Comparison of ENCODE assay signal across 1 cellular context in genomic region chr2:97740590-97741182, GRCh38.
TF ChIP-seq lines count a peak whose summit lies in the region.

No MANE protein-coding gene starts in this region.

TF ChIP-seq in K562, 482 proteins besides CTCF, POLR2A, EP300 and RAD21 (continued from another document and continues in another):
- TF ChIP-seq ZNF764 (CRISPR knock-in tag; IDR thresholded peaks at IDR 0.05; ENCODE audit: low read depth) (0 out of 2 replicates have a peak, but pooled peaks have one; percentile 52), SRSF7 (optimal IDR thresholded peaks at IDR 0.05; ENCODE audit: low read depth, low read length) (no peak), CHD4 (IDR thresholded peaks at IDR 0.05; ENCODE audit: insufficient read depth, insufficient replicate concordance, low read depth, low read length, poor library complexity, severe bottlenecking) (no peak), SMARCB1 (IDR thresholded peaks at IDR 0.05; ENCODE audit: insufficient read length, low read depth) (no peak), NCOR1 (IDR thresholded peaks at IDR 0.05) (0 out of 2 replicates have a peak, but pooled peaks have one; percentile 15), KLF1 (tag; IDR thresholded peaks at IDR 0.05) (no peak), RUNX1 (IDR thresholded peaks at IDR 0.05; ENCODE audit: low read depth) (no peak), PRPF4 (IDR thresholded peaks at IDR 0.05; ENCODE audit: insufficient read depth, low read depth, low read length, poor library complexity, severe bottlenecking) (no peak), NR4A1 (CRISPR knock-in tag; IDR thresholded peaks at IDR 0.05) (no peak), NR4A1 (tag; IDR thresholded peaks at IDR 0.05) (peak; percentile 91), DNMT1 (IDR thresholded peaks at IDR 0.05) (no peak), NFIC (IDR thresholded peaks at IDR 0.05) (no peak), POLR2H (tag; IDR thresholded peaks at IDR 0.05; ENCODE audit: low read depth) (no peak), ZNF212 (CRISPR knock-in tag; IDR thresholded peaks at IDR 0.05) (no peak; the same call in 1 of the 2 replicates), ZNF699 (CRISPR knock-in tag; IDR thresholded peaks at IDR 0.05; ENCODE audit: insufficient replicate concordance) (no peak), BHLHE40 (IDR thresholded peaks at IDR 0.05; ENCODE audit: low read length) (no peak; the same call in 1 of the 2 replicates), POLR3A (IDR thresholded peaks at IDR 0.05; ENCODE audit: borderline replicate concordance, extremely low read depth, insufficient read depth, insufficient read length) (no peak), SPI1 (IDR thresholded peaks at IDR 0.05; ENCODE audit: borderline replicate concordance, low read depth, low read length) (peak; percentile 13; the same call in 1 of the 2 replicates), U2AF1 (optimal IDR thresholded peaks at IDR 0.05; ENCODE audit: low read depth, low read length) (no peak), TEAD2 (tag; IDR thresholded peaks at IDR 0.05) (no peak), NR2C1 (IDR thresholded peaks at IDR 0.05) (peak; percentile 85), NR2C1 (tag; IDR thresholded peaks at IDR 0.05) (peak; percentile 91), ZNF79 (CRISPR knock-in tag; IDR thresholded peaks at IDR 0.05; ENCODE audit: low read depth) (no peak), ETV1 (tag; conservative IDR thresholded peaks at IDR 0.05; ENCODE audit: low read depth) (peak; percentile 17; the same call in 1 of the 2 replicates), ZNF561 (CRISPR knock-in tag; conservative IDR thresholded peaks at IDR 0.05) (no peak), ESRRB (CRISPR knock-in tag; IDR thresholded peaks at IDR 0.05; ENCODE audit: borderline replicate concordance) (no peak), BRCA1 (IDR thresholded peaks at IDR 0.05) (no peak), BRCA1 (CRISPR knock-in tag; IDR thresholded peaks at IDR 0.05) (no peak), MED1 (CRISPR knock-in tag; IDR thresholded peaks at IDR 0.05; ENCODE audit: borderline replicate concordance) (no peak), PHF8 (IDR thresholded peaks at IDR 0.05; ENCODE audit: borderline replicate concordance, low read length) (no peak), NFATC3 (IDR thresholded peaks at IDR 0.05) (no peak), RBM14 (IDR thresholded peaks at IDR 0.05; ENCODE audit: borderline replicate concordance, insufficient read depth, low read depth, low read length) (no peak), KDM4B (IDR thresholded peaks at IDR 0.05; ENCODE audit: borderline replicate concordance in 2 of 2, low read depth in 1 of 2) (no peak), SLC30A9 (CRISPR knock-in tag; IDR thresholded peaks at IDR 0.05) (no peak), CBX3 (IDR thresholded peaks at IDR 0.05; ENCODE audit: borderline replicate concordance in 1 of 2, low read length in 2 of 2) (peak in 1 of 2 experiments; percentile 49; a peak in 1 of 3 replicates), GATAD2A (IDR thresholded peaks at IDR 0.05) (no peak), FOXJ2 (tag; IDR thresholded peaks at IDR 0.05) (no peak), ID3 (CRISPR knock-in tag; IDR thresholded peaks at IDR 0.05) (no peak), ID3 (tag; IDR thresholded peaks at IDR 0.05) (peak; percentile 84), GATAD2B (IDR thresholded peaks at IDR 0.05; ENCODE audit: borderline replicate concordance) (no peak), STAT5B (CRISPR knock-in tag; IDR thresholded peaks at IDR 0.05) (no peak), ZNF507 (tag; conservative IDR thresholded peaks at IDR 0.05) (no peak), L3MBTL2 (IDR thresholded peaks at IDR 0.05) (peak; percentile 66; the same call in 1 of the 2 replicates), ZNF134 (CRISPR knock-in tag; conservative IDR thresholded peaks at IDR 0.05) (0 out of 2 replicates have a peak, but pooled peaks have one; percentile 16), YY1 (IDR thresholded peaks at IDR 0.05; ENCODE audit: borderline replicate concordance in 1 of 3, control insufficient read depth in 1 of 3, extremely low read depth in 1 of 3, insufficient read depth in 3 of 3, insufficient read length in 1 of 3, insufficient replicate concordance in 2 of 3, low read depth in 1 of 3, low read length in 2 of 3) (peak in 1 of 3 experiments; percentile 27), HCFC1 (IDR thresholded peaks at IDR 0.05; ENCODE audit: low read depth, low read length) (no peak), LARP7 (IDR thresholded peaks at IDR 0.05) (no peak), YBX1 (IDR thresholded peaks at IDR 0.05) (no peak), RBM15 (IDR thresholded peaks at IDR 0.05; ENCODE audit: insufficient read depth, low read length) (no peak), ATF3 (IDR thresholded peaks at IDR 0.05) (no peak), ATF3 (CRISPR knock-in tag; conservative IDR thresholded peaks at IDR 0.05) (no peak)
- TF ChIP-seq, protein P1, sequence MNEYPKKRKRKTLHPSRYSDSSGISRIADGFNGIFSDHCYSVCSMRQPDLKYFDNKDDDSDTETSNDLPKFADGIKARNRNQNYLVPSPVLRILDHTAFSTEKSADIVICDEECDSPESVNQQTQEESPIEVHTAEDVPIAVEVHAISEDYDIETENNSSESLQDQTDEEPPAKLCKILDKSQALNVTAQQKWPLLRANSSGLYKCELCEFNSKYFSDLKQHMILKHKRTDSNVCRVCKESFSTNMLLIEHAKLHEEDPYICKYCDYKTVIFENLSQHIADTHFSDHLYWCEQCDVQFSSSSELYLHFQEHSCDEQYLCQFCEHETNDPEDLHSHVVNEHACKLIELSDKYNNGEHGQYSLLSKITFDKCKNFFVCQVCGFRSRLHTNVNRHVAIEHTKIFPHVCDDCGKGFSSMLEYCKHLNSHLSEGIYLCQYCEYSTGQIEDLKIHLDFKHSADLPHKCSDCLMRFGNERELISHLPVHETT (CRISPR knock-in tag; conservative IDR thresholded peaks at IDR 0.05 in 1 of 2, IDR thresholded peaks at IDR 0.05 in 1 of 2) = no peak
- TF ChIP-seq, protein P2, sequence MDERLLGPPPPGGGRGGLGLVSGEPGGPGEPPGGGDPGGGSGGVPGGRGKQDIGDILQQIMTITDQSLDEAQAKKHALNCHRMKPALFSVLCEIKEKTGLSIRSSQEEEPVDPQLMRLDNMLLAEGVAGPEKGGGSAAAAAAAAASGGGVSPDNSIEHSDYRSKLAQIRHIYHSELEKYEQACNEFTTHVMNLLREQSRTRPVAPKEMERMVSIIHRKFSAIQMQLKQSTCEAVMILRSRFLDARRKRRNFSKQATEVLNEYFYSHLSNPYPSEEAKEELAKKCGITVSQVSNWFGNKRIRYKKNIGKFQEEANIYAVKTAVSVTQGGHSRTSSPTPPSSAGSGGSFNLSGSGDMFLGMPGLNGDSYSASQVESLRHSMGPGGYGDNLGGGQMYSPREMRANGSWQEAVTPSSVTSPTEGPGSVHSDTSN (CRISPR knock-in tag; IDR thresholded peaks at IDR 0.05; ENCODE audit: low read depth) = no peak
- TF ChIP-seq, protein P2 (tag; conservative IDR thresholded peaks at IDR 0.05; ENCODE audit: low read depth) = peak; percentile 89
- TF ChIP-seq, protein P3, sequence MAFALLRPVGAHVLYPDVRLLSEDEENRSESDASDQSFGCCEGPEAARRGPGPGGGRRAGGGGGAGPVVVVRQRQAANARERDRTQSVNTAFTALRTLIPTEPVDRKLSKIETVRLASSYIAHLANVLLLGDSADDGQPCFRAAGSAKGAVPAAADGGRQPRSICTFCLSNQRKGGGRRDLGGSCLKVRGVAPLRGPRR (CRISPR knock-in tag; IDR thresholded peaks at IDR 0.05) = no peak
- TF ChIP-seq, protein P4, sequence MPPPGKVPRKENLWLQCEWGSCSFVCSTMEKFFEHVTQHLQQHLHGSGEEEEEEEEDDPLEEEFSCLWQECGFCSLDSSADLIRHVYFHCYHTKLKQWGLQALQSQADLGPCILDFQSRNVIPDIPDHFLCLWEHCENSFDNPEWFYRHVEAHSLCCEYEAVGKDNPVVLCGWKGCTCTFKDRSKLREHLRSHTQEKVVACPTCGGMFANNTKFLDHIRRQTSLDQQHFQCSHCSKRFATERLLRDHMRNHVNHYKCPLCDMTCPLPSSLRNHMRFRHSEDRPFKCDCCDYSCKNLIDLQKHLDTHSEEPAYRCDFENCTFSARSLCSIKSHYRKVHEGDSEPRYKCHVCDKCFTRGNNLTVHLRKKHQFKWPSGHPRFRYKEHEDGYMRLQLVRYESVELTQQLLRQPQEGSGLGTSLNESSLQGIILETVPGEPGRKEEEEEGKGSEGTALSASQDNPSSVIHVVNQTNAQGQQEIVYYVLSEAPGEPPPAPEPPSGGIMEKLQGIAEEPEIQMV (tag; conservative IDR thresholded peaks at IDR 0.05; ENCODE audit: low read depth) = 0 out of 2 replicates have a peak, but pooled peaks have one; percentile 34
- TF ChIP-seq, protein P5, sequence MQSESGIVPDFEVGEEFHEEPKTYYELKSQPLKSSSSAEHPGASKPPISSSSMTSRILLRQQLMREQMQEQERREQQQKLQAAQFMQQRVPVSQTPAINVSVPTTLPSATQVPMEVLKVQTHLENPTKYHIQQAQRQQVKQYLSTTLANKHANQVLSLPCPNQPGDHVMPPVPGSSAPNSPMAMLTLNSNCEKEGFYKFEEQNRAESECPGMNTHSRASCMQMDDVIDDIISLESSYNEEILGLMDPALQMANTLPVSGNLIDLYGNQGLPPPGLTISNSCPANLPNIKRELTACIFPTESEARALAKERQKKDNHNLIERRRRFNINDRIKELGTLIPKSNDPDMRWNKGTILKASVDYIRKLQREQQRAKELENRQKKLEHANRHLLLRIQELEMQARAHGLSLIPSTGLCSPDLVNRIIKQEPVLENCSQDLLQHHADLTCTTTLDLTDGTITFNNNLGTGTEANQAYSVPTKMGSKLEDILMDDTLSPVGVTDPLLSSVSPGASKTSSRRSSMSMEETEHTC (IDR thresholded peaks at IDR 0.05) = no peak
- TF ChIP-seq, protein P6, sequence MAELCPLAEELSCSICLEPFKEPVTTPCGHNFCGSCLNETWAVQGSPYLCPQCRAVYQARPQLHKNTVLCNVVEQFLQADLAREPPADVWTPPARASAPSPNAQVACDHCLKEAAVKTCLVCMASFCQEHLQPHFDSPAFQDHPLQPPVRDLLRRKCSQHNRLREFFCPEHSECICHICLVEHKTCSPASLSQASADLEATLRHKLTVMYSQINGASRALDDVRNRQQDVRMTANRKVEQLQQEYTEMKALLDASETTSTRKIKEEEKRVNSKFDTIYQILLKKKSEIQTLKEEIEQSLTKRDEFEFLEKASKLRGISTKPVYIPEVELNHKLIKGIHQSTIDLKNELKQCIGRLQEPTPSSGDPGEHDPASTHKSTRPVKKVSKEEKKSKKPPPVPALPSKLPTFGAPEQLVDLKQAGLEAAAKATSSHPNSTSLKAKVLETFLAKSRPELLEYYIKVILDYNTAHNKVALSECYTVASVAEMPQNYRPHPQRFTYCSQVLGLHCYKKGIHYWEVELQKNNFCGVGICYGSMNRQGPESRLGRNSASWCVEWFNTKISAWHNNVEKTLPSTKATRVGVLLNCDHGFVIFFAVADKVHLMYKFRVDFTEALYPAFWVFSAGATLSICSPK (IDR thresholded peaks at IDR 0.05; ENCODE audit: borderline replicate concordance) = no peak
- TF ChIP-seq, protein P7, sequence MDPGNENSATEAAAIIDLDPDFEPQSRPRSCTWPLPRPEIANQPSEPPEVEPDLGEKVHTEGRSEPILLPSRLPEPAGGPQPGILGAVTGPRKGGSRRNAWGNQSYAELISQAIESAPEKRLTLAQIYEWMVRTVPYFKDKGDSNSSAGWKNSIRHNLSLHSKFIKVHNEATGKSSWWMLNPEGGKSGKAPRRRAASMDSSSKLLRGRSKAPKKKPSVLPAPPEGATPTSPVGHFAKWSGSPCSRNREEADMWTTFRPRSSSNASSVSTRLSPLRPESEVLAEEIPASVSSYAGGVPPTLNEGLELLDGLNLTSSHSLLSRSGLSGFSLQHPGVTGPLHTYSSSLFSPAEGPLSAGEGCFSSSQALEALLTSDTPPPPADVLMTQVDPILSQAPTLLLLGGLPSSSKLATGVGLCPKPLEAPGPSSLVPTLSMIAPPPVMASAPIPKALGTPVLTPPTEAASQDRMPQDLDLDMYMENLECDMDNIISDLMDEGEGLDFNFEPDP (CRISPR knock-in tag; IDR thresholded peaks at IDR 0.05) = no peak
